Comparison of ENCODE assay signal across 17 cellular contexts in genomic region chr10:132845780-132846595, GRCh38.
"Had no signal": no experiment of that assay in that cellular context is flagged by ENCODE, and none has a peak within 500 bp of the region (broad histone marks: within the 10 kb centered on the region; RNA-seq: fewer than 3 reads in every experiment).

No MANE protein-coding gene starts in this region.

- H3K27ac ChIP-seq: dorsolateral prefrontal cortex, esophagus muscularis mucosa, neutrophil, transverse colon had no signal

- H3K4me3 Mint-ChIP-seq: activated CD4-positive, alpha-beta memory T cell treated with anti-CD3 and anti-CD28 coated beads, Interleukin-2, amount 10 ng/mL, durations not matched to agents 7 days and 5 days; activated CD4-positive, alpha-beta T cell treated with anti-CD3 and anti-CD28 coated beads for 36 hours; brain; naive thymus-derived CD4-positive, alpha-beta T cell; stimulated activated effector memory CD8-positive, alpha-beta T cell treated with anti-CD3 and anti-CD28 coated beads, Interleukin-12 subunit alpha, Interleukin-12 subunit beta, amount 100 ng/mL, for 72 hours; T-cell had no signal

- H3K4me1 ChIP-seq: esophagus muscularis mucosa had no signal

- H3K4me3 ChIP-seq: dorsolateral prefrontal cortex, esophagus muscularis mucosa, lung, smooth muscle cell, transverse colon had no signal

- H3K36me3 Mint-ChIP-seq: brain; stimulated activated effector memory CD8-positive, alpha-beta T cell treated with anti-CD3 and anti-CD28 coated beads, Interleukin-12 subunit alpha, Interleukin-12 subunit beta, amount 100 ng/mL, for 72 hours; T-cell had no signal

- ATAC-seq: activated CD4-positive, alpha-beta T cell treated with anti-CD3 and anti-CD28 coated beads for 36 hours; naive thymus-derived CD4-positive, alpha-beta T cell; right cardiac atrium; stimulated activated effector memory CD8-positive, alpha-beta T cell treated with anti-CD3 and anti-CD28 coated beads, Interleukin-12 subunit alpha, Interleukin-12 subunit beta, amount 100 ng/mL, for 72 hours; T-cell had no signal

- H3K36me3 ChIP-seq: esophagus muscularis mucosa, neutrophil, transverse colon had no signal

- H3K27ac Mint-ChIP-seq: activated CD4-positive, alpha-beta memory T cell treated with anti-CD3 and anti-CD28 coated beads, Interleukin-2, amount 10 ng/mL, durations not matched to agents 7 days and 5 days; activated CD4-positive, alpha-beta T cell treated with anti-CD3 and anti-CD28 coated beads for 36 hours; activated T-helper 2 cell treated with anti-CD3 and anti-CD28 coated beads, Interferon-gamma antibody, Interleukin-2, Interleukin-4, amounts not matched to agents 10 μg/mL and 5 μg/mL and 100 μg/mL, durations not matched to agents 14 hours and 24 hours and 36 hours; brain; naive thymus-derived CD4-positive, alpha-beta T cell; stimulated activated effector memory CD8-positive, alpha-beta T cell treated with anti-CD3 and anti-CD28 coated beads, Interleukin-12 subunit alpha, Interleukin-12 subunit beta, amount 100 ng/mL, for 72 hours; T-cell had no signal

- DNase-seq: activated CD4-positive, alpha-beta T cell treated with anti-CD3 and anti-CD28 coated beads for 36 hours; activated naive CD4-positive, alpha-beta T cell treated with anti-CD3 and anti-CD28 coated beads, Interleukin-2, amount 50 U/mL, for 16 hours; amniotic stem cell; naive thymus-derived CD4-positive, alpha-beta T cell; right cardiac atrium; T1000; transverse colon had no signal
